33 cellular contexts compared by ENCODE assay signal in the genomic region with DNA sequence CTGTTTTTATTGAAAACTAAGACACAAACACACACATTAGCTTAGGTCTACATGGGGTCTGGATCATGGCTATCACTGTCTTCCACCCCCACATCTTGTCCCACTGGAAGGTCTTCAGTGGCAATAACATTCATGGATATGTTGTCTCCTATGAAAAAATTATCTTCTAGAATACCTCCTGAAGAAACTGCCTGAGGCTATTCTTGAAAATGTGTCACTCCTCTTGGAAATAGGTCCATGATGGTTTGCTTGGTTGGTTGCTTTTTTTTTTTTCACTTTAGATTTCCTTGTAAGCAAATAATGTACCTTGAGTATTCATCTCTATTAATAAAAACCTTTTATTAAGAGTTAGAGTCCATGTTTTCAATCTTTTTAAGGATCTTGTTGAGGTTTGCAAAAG.
"Had no signal": no experiment of that assay in that cellular context is flagged by ENCODE, and none has a peak within 500 bp of the region (broad histone marks: within the 10 kb centered on the region; RNA-seq: fewer than 3 reads in every experiment).

No MANE protein-coding gene starts in this region.

- DNase-seq: activated B cell treated with CpG ODN at 0.5 μM for 24 hours; activated CD4-positive, alpha-beta memory T cell treated with anti-CD3 and anti-CD28 coated beads, Interleukin-2, amount 10 ng/mL, durations not matched to agents 7 days and 5 days; activated CD4-positive, alpha-beta T cell treated with anti-CD3 and anti-CD28 coated beads for 4 hours; activated CD4-positive, alpha-beta T cell treated with anti-CD3 and anti-CD28 coated beads, Interleukin-2, amount 10 ng/mL, durations not matched to agents 24 days and 14 days; activated CD4-positive, alpha-beta T cell treated with anti-CD3 and anti-CD28 coated beads, Interleukin-2, amount 50 U/mL, for 1 hour; activated CD4-positive, alpha-beta T cell treated with anti-CD3 and anti-CD28 coated beads, Interleukin-2, amount 50 U/mL, for 4 hours; activated CD4-positive, CD25-positive, alpha-beta regulatory T cell treated with anti-CD3 and anti-CD28 coated beads, Interleukin-2, amount 50 U/mL, for 72 hours; activated CD8-positive, alpha-beta memory T cell treated with anti-CD3 and anti-CD28 coated beads for 24 hours; activated CD8-positive, alpha-beta memory T cell treated with anti-CD3 and anti-CD28 coated beads, Interleukin-2, amount 10 ng/mL, durations not matched to agents 7 days and 5 days; activated CD8-positive, alpha-beta memory T cell treated with anti-CD3 and anti-CD28 coated beads, Interleukin-2, amount 50 U/mL, for 48 hours; activated CD8-positive, alpha-beta T cell treated with anti-CD3 and anti-CD28 coated beads, Interleukin-2, amount 10 ng/mL, durations not matched to agents 7 days and 5 days; activated effector memory CD4-positive, alpha-beta T cell treated with Interleukin-2 at 50 U/mL for 16 hours; activated gamma-delta T cell; activated naive CD4-positive, alpha-beta T cell treated with anti-CD3 and anti-CD28 coated beads, Interleukin-2, amount 10 ng/mL, durations not matched to agents 7 days and 5 days; activated naive CD4-positive, alpha-beta T cell treated with Interleukin-2 at 50 U/mL for 16 hours; activated naive CD8-positive, alpha-beta T cell treated with anti-CD3 and anti-CD28 coated beads, Interleukin-2, amount 10 ng/mL, durations not matched to agents 7 days and 5 days; activated naive CD8-positive, alpha-beta T cell treated with anti-CD3 and anti-CD28 coated beads, Interleukin-2, amount 50 U/mL, for 24 hours; activated T-cell treated with anti-CD3 and anti-CD28 coated beads, Interleukin-2, amount 50 U/mL, for 24 hours; activated T-cell treated with anti-CD3 and anti-CD28 coated beads, Interleukin-2, amount 50 U/mL, for 48 hours; aorta; body of pancreas; brain microvascular endothelial cell; cerebellar nuclear complex; T-helper 1 cell; T-helper 2 cell; T-helper 9 cell had no signal

- H3K27me3 Mint-ChIP-seq: activated CD4-positive, alpha-beta memory T cell treated with anti-CD3 and anti-CD28 coated beads, Interleukin-2, amount 10 ng/mL, durations not matched to agents 7 days and 5 days; activated CD4-positive, alpha-beta T cell treated with anti-CD3 and anti-CD28 coated beads, Interleukin-2, amount 10 ng/mL, durations not matched to agents 24 days and 14 days; activated CD8-positive, alpha-beta memory T cell treated with anti-CD3 and anti-CD28 coated beads, Interleukin-2, amount 10 ng/mL, durations not matched to agents 7 days and 5 days; activated naive CD4-positive, alpha-beta T cell treated with anti-CD3 and anti-CD28 coated beads, Interleukin-2, amount 10 ng/mL, durations not matched to agents 7 days and 5 days; activated naive CD8-positive, alpha-beta T cell treated with anti-CD3 and anti-CD28 coated beads, Interleukin-2, amount 10 ng/mL, durations not matched to agents 7 days and 5 days; central memory CD8-positive, alpha-beta T cell had no signal

- H3K36me3 Mint-ChIP-seq: activated CD8-positive, alpha-beta memory T cell treated with anti-CD3 and anti-CD28 coated beads, Interleukin-2, amount 10 ng/mL, durations not matched to agents 7 days and 5 days; activated naive CD4-positive, alpha-beta T cell treated with anti-CD3 and anti-CD28 coated beads, Interleukin-2, amount 10 ng/mL, durations not matched to agents 7 days and 5 days; activated naive CD4-positive, alpha-beta T cell treated with anti-CD3 and anti-CD28 coated beads, Interleukin-2, amount 50 U/mL, for 24 hours; activated naive CD8-positive, alpha-beta T cell; activated naive CD8-positive, alpha-beta T cell treated with anti-CD3 and anti-CD28 coated beads, Interleukin-2, amount 10 ng/mL, durations not matched to agents 7 days and 5 days had no signal

- H3K9me3 ChIP-seq: body of pancreas had no signal

- H3K36me3 ChIP-seq: brain microvascular endothelial cell had no signal

- H3K27me3 ChIP-seq: body of pancreas, brain microvascular endothelial cell had no signal

- H3K27ac Mint-ChIP-seq: activated B cell treated with CpG ODN at 0.5 μM for 24 hours; activated CD4-positive, alpha-beta memory T cell treated with anti-CD3 and anti-CD28 coated beads, Interleukin-2, amount 10 ng/mL, durations not matched to agents 7 days and 5 days; activated CD4-positive, alpha-beta T cell treated with anti-CD3 and anti-CD28 coated beads, Interleukin-2, amount 10 ng/mL, durations not matched to agents 24 days and 14 days; activated CD8-positive, alpha-beta memory T cell treated with anti-CD3 and anti-CD28 coated beads, Interleukin-2, amount 10 ng/mL, durations not matched to agents 7 days and 5 days; activated CD8-positive, alpha-beta T cell treated with anti-CD3 and anti-CD28 coated beads, Interleukin-2, amount 10 ng/mL, durations not matched to agents 7 days and 5 days; activated naive CD4-positive, alpha-beta T cell treated with anti-CD3 and anti-CD28 coated beads, Interleukin-2, amount 10 ng/mL, durations not matched to agents 7 days and 5 days; activated naive CD4-positive, alpha-beta T cell treated with anti-CD3 and anti-CD28 coated beads, Interleukin-2, amount 50 U/mL, for 24 hours; activated naive CD8-positive, alpha-beta T cell; activated naive CD8-positive, alpha-beta T cell treated with anti-CD3 and anti-CD28 coated beads, Interleukin-2, amount 10 ng/mL, durations not matched to agents 7 days and 5 days; activated naive CD8-positive, alpha-beta T cell treated with anti-CD3 and anti-CD28 coated beads, Interleukin-2, amount 50 U/mL, for 24 hours; activated T-cell treated with anti-CD3 and anti-CD28 coated beads, Interleukin-2, amount 50 U/mL, for 24 hours; activated T-helper 2 cell treated with anti-CD3 and anti-CD28 coated beads, Interferon-gamma antibody, Interleukin-2, Interleukin-4, amounts not matched to agents 10 μg/mL and 5 μg/mL and 100 μg/mL, durations not matched to agents 14 hours and 24 hours and 36 hours; T-helper 1 cell treated with Interleukin-12 subunit alpha and Interleukin-12 subunit beta and Interleukin-4 antibody, amounts not matched to agents 30 μg/mL and 1 μg/mL, for 36 hours; T-helper 2 cell treated with Interferon-gamma antibody and Interleukin-4, amounts not matched to agents 5 μg/mL and 100 μg/mL, for 36 hours had no signal

- H3K4me1 ChIP-seq: body of pancreas had no signal

- H3K27ac ChIP-seq: body of pancreas, brain microvascular endothelial cell, VCaP had no signal

- H3K4me3 Mint-ChIP-seq: activated B cell treated with CpG ODN at 0.5 μM for 24 hours; activated CD4-positive, alpha-beta memory T cell treated with anti-CD3 and anti-CD28 coated beads, Interleukin-2, amount 10 ng/mL, durations not matched to agents 7 days and 5 days; activated CD4-positive, alpha-beta T cell treated with anti-CD3 and anti-CD28 coated beads, Interleukin-2, amount 10 ng/mL, durations not matched to agents 24 days and 14 days; activated CD8-positive, alpha-beta memory T cell treated with anti-CD3 and anti-CD28 coated beads, Interleukin-2, amount 10 ng/mL, durations not matched to agents 7 days and 5 days; activated CD8-positive, alpha-beta T cell treated with anti-CD3 and anti-CD28 coated beads, Interleukin-2, amount 10 ng/mL, durations not matched to agents 7 days and 5 days; activated naive CD4-positive, alpha-beta T cell treated with anti-CD3 and anti-CD28 coated beads, Interleukin-2, amount 10 ng/mL, durations not matched to agents 7 days and 5 days; activated naive CD4-positive, alpha-beta T cell treated with anti-CD3 and anti-CD28 coated beads, Interleukin-2, amount 50 U/mL, for 24 hours; activated naive CD8-positive, alpha-beta T cell; activated naive CD8-positive, alpha-beta T cell treated with anti-CD3 and anti-CD28 coated beads, Interleukin-2, amount 10 ng/mL, durations not matched to agents 7 days and 5 days; activated naive CD8-positive, alpha-beta T cell treated with anti-CD3 and anti-CD28 coated beads, Interleukin-2, amount 50 U/mL, for 24 hours; activated T-cell treated with anti-CD3 and anti-CD28 coated beads, Interleukin-2, amount 50 U/mL, for 24 hours; central memory CD8-positive, alpha-beta T cell; T-helper 1 cell treated with Interleukin-12 subunit alpha and Interleukin-12 subunit beta and Interleukin-4 antibody, amounts not matched to agents 30 μg/mL and 1 μg/mL, for 36 hours; T-helper 2 cell treated with Interferon-gamma antibody and Interleukin-4, amounts not matched to agents 5 μg/mL and 100 μg/mL, for 36 hours had no signal

- H3K4me1 Mint-ChIP-seq: activated B cell treated with CpG ODN at 0.5 μM for 24 hours; activated CD4-positive, alpha-beta memory T cell treated with anti-CD3 and anti-CD28 coated beads, Interleukin-2, amount 10 ng/mL, durations not matched to agents 7 days and 5 days; activated CD4-positive, alpha-beta T cell treated with anti-CD3 and anti-CD28 coated beads, Interleukin-2, amount 10 ng/mL, durations not matched to agents 24 days and 14 days; activated CD8-positive, alpha-beta memory T cell treated with anti-CD3 and anti-CD28 coated beads, Interleukin-2, amount 10 ng/mL, durations not matched to agents 7 days and 5 days; activated naive CD4-positive, alpha-beta T cell treated with anti-CD3 and anti-CD28 coated beads, Interleukin-2, amount 10 ng/mL, durations not matched to agents 7 days and 5 days; activated naive CD4-positive, alpha-beta T cell treated with anti-CD3 and anti-CD28 coated beads, Interleukin-2, amount 50 U/mL, for 24 hours; activated naive CD8-positive, alpha-beta T cell treated with anti-CD3 and anti-CD28 coated beads, Interleukin-2, amount 10 ng/mL, durations not matched to agents 7 days and 5 days; activated naive CD8-positive, alpha-beta T cell treated with anti-CD3 and anti-CD28 coated beads, Interleukin-2, amount 50 U/mL, for 24 hours; central memory CD8-positive, alpha-beta T cell had no signal

- H3K4me3 ChIP-seq: body of pancreas had no signal

- ATAC-seq: activated CD8-positive, alpha-beta memory T cell treated with anti-CD3 and anti-CD28 coated beads, Interleukin-2, amount 10 ng/mL, durations not matched to agents 7 days and 5 days; activated CD8-positive, alpha-beta T cell treated with anti-CD3 and anti-CD28 coated beads, Interleukin-2, amount 10 ng/mL, durations not matched to agents 7 days and 5 days; activated naive CD8-positive, alpha-beta T cell treated with anti-CD3 and anti-CD28 coated beads, Interleukin-2, amount 50 U/mL, for 24 hours; body of pancreas had no signal

- H3K9me3 Mint-ChIP-seq: activated B cell treated with CpG ODN at 0.5 μM for 24 hours; activated CD4-positive, alpha-beta memory T cell treated with anti-CD3 and anti-CD28 coated beads, Interleukin-2, amount 10 ng/mL, durations not matched to agents 7 days and 5 days; activated CD4-positive, alpha-beta T cell treated with anti-CD3 and anti-CD28 coated beads, Interleukin-2, amount 10 ng/mL, durations not matched to agents 24 days and 14 days; activated naive CD4-positive, alpha-beta T cell treated with anti-CD3 and anti-CD28 coated beads, Interleukin-2, amount 10 ng/mL, durations not matched to agents 7 days and 5 days; activated naive CD4-positive, alpha-beta T cell treated with anti-CD3 and anti-CD28 coated beads, Interleukin-2, amount 50 U/mL, for 24 hours; activated naive CD8-positive, alpha-beta T cell treated with anti-CD3 and anti-CD28 coated beads, Interleukin-2, amount 50 U/mL, for 24 hours; activated T-helper 2 cell treated with anti-CD3 and anti-CD28 coated beads, Interferon-gamma antibody, Interleukin-2, Interleukin-4, amounts not matched to agents 10 μg/mL and 5 μg/mL and 100 μg/mL, durations not matched to agents 14 hours and 24 hours and 36 hours; central memory CD8-positive, alpha-beta T cell; T-helper 1 cell treated with Interleukin-12 subunit alpha and Interleukin-12 subunit beta and Interleukin-4 antibody, amounts not matched to agents 30 μg/mL and 1 μg/mL, for 36 hours; T-helper 2 cell treated with Interferon-gamma antibody and Interleukin-4, amounts not matched to agents 5 μg/mL and 100 μg/mL, for 36 hours had no signal
